ENCODE assay signal across 8 cellular contexts in genomic region chr10:11610151-11610854, GRCh38. TPM values are rescaled to one million over a fixed set of nuclear protein-coding genes. Genes with fewer than 3 reads are reported as not detected.
A peak's percentile ranks its signal among the peaks of the same experiment; 100 is the strongest.
DNase-seq lines count a peak whose midpoint lies in the region; FAIRE-seq and TF ChIP-seq lines count a peak whose summit lies in the region.

No MANE protein-coding gene starts in this region.

- 7% methylated on average over 12 of the region's 12 CpGs for WGBS in hepatocyte (ENCODE audit: low lambda C conversion rate, missing lambda C conversion rate)
- 5 to 11% (median 8%) methylated on average over 12 of the region's 12 CpGs for WGBS in spleen, 5 donors

- H4K20me1 ChIP-seq in hepatocyte (ENCODE audit: insufficient read depth, poor library complexity, severe bottlenecking) = peaks cover 10% of the 10 kb centered on the region

- POLR2A ChIA-PET in HEK293 (lab: Yijun Ruan, JAX) = interaction anchor here (0.7 kb wide), 1 partner anchor 595 kb away, joined by 3 read pairs; no protein-coding TSS in a partner anchor

- H3K36me3 ChIP-seq in HEK293 (ENCODE audit: control insufficient read depth in 2 of 2, insufficient read depth in 1 of 2, low read length in 2 of 2) (no peaks in the 10 kb centered on the region), hepatocyte (replicated peaks; ENCODE audit: insufficient read depth, low read depth) (no peaks in the 10 kb centered on the region), spleen (no peaks in the 10 kb centered on the region)

- DNase-seq in hepatocyte (ENCODE audit: low spot score) = no peak
- DNase-seq in spleen = no peak
- DNase-seq in inferior parietal cortex (ENCODE audit: extremely low spot score) = no peak
- no peak for DNase-seq in GOT3 (lab: John Stamatoyannopoulos, UW)
- no peak for DNase-seq in kidney glomerular epithelial cell (lab: John Stamatoyannopoulos, UW)
- DNase-seq in D721Med (ENCODE audit: insufficient read length, low spot score) = no peak

- H2AFZ ChIP-seq in hepatocyte = peak overlapping the region; percentile 42

- H3K4me3 ChIP-seq in HEK293 (ENCODE audit: low read depth, low read length) = peak overlapping the region; percentile 88
- H3K4me3 ChIP-seq in hepatocyte = peak overlapping the region; percentile 95
- peak overlapping the region; percentile 77 to 96 (median 88) for H3K4me3 ChIP-seq in spleen

- FAIRE-seq in D721Med (lab: Jason Lieb, UNC) = no peak

- H3K9me3 ChIP-seq in HEK293 (ENCODE audit: control insufficient read depth, insufficient read depth, low read depth, low read length) = no peaks in the 10 kb centered on the region
- H3K9me3 ChIP-seq in hepatocyte (ENCODE audit: low read depth) = no peaks in the 10 kb centered on the region
- H3K9me3 ChIP-seq in spleen = no peaks in the 10 kb centered on the region

- peak overlapping the region; percentile 83 for H3K4me2 ChIP-seq in hepatocyte

- intact Hi-C loops in spleen (cut with DNase I; ENCODE audit: low total_unique reads) = no loop called here

- no peaks in the 10 kb centered on the region for H3K9me2 ChIP-seq in hepatocyte (replicated peaks; ENCODE audit: insufficient read depth)

- TF ChIP-seq CTCF in HEK293 (tag by site-specific recombination; IDR thresholded peaks at IDR 0.05) (no peak), VCaP (conservative IDR thresholded peaks at IDR 0.05) (no peak), hepatocyte (IDR thresholded peaks at IDR 0.05; ENCODE audit: poor library complexity) (no peak), spleen (IDR thresholded peaks at IDR 0.05 in 8 of 11, conservative IDR thresholded peaks at IDR 0.05 in 3 of 11) (no peak), D721Med (IDR thresholded peaks at IDR 0.05; ENCODE audit: insufficient read depth, missing control alignments) (no peak)

- CTCF ChIA-PET in HEK293 (lab: Yijun Ruan, JAX) = interaction anchor here (0.6 to 0.7 kb wide), 2 partner anchors 110 to 147 kb away, joined by 3 to 11 read pairs; no protein-coding TSS in a partner anchor

- H3K27me3 ChIP-seq in hepatocyte (no peaks in the 10 kb centered on the region), spleen (replicated peaks in 1 of 7) (no peaks in the 10 kb centered on the region)

- H3K27ac ChIP-seq in HEK293 (ENCODE audit: extremely low read depth, low read depth, low read length) (peak overlapping the region; percentile 84; the same call in 1 of the 2 replicates), VCaP (peak overlapping the region; percentile 92), hepatocyte (peak overlapping the region; percentile 96), spleen (peak overlapping the region; percentile 85 to 97 (median 95))

- peaks cover 53% of the 10 kb centered on the region for H3K79me2 ChIP-seq in hepatocyte

- no peak for TF ChIP-seq POLR2A in spleen (IDR thresholded peaks at IDR 0.05)

- H3K4me1 ChIP-seq in HEK293 (ENCODE audit: control insufficient read depth, insufficient read depth, low read length) (peaks cover 8% of the 10 kb centered on the region; the same call in 1 of the 2 replicates), hepatocyte (ENCODE audit: insufficient read depth) (peaks cover 9% of the 10 kb centered on the region), spleen (peaks cover 18 to 79% (median 54%) of the 10 kb centered on the region in 6 donors)

TF ChIP-seq in HEK293, 187 proteins besides CTCF, POLR2A, EP300 and RAD21:
- TF ChIP-seq ZNF777 (tag by site-specific recombination; IDR thresholded peaks at IDR 0.05; ENCODE audit: borderline replicate concordance) (no peak), BCL11B (tag by site-specific recombination; IDR thresholded peaks at IDR 0.05; ENCODE audit: low read depth) (no peak), SP2 (tag by site-specific recombination; IDR thresholded peaks at IDR 0.05) (no peak), HOXC10 (CRISPR knock-in tag; IDR thresholded peaks at IDR 0.05) (no peak), ZNF548 (tag by site-specific recombination; IDR thresholded peaks at IDR 0.05) (no peak), BCL6B (tag by site-specific recombination; IDR thresholded peaks at IDR 0.05) (no peak), IKZF3 (tag by site-specific recombination; IDR thresholded peaks at IDR 0.05) (0 out of 2 replicates have a peak, but pooled peaks have one; percentile 9), ZXDB (tag by site-specific recombination; IDR thresholded peaks at IDR 0.05) (peak; percentile 39; the same call in 1 of the 2 replicates), ZNF302 (tag by site-specific recombination; IDR thresholded peaks at IDR 0.05; ENCODE audit: low read depth) (no peak), REST (tag by site-specific recombination; IDR thresholded peaks at IDR 0.05) (no peak), ZNF366 (tag by site-specific recombination; conservative IDR thresholded peaks at IDR 0.05) (0 out of 2 replicates have a peak, but pooled peaks have one; percentile 46), BCL11A (tag by site-specific recombination; IDR thresholded peaks at IDR 0.05; ENCODE audit: low read depth) (no peak), ZNF114 (tag by site-specific recombination; IDR thresholded peaks at IDR 0.05) (no peak), SCRT2 (tag by site-specific recombination; IDR thresholded peaks at IDR 0.05) (peak; percentile 31; the same call in 1 of the 2 replicates), OSR2 (tag by site-specific recombination; IDR thresholded peaks at IDR 0.05) (no peak), ZBTB20 (tag by site-specific recombination; IDR thresholded peaks at IDR 0.05) (0 out of 2 replicates have a peak, but pooled peaks have one; percentile 21), ZNF76 (tag by site-specific recombination; IDR thresholded peaks at IDR 0.05; ENCODE audit: borderline replicate concordance, low read depth) (no peak), ZNF514 (tag by site-specific recombination; IDR thresholded peaks at IDR 0.05) (no peak), ZNF362 (tag by site-specific recombination; IDR thresholded peaks at IDR 0.05) (peak; percentile 87), ZFP37 (tag by site-specific recombination; IDR thresholded peaks at IDR 0.05) (no peak)

RNA-seq across cellular contexts. Expression of gene USP6NL, which starts 1.1 kb away (rescaled TPM):
- total RNA-seq in hepatocyte (16.9 and 20.8 TPM in 2 replicates), spleen (10 to 100 TPM; 35.4 to 51.7 (median 43.8) TPM)
- polyA plus RNA-seq in hepatocyte (12.0 and 14.9 TPM in 2 replicates), spleen (10 to 100 TPM; 11.0 to 13.9 (median 13.6) TPM)
